27 cellular contexts compared by ENCODE assay signal in the genomic region with DNA sequence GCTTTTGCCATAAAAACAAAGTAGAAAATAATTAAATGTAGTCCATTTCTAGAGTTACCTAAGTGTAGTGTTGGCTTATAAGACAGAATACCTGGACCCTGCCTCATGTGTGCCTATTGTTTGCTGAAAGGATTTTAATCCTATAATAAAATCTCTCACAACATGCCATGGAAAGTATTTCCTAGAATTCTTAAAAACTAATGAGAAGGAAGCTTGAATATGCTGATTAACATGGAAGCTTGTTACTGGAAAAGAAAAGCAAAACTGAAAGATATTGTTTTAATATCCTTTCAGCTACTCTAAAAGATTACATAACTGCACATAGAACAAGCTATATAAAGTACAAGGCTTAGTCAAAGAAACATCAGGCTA.
"Had no signal": no experiment of that assay in that cellular context is flagged by ENCODE, and none has a peak within 500 bp of the region (broad histone marks: within the 10 kb centered on the region; RNA-seq: fewer than 3 reads in every experiment).

No MANE protein-coding gene starts in this region.

- H3K27ac Mint-ChIP-seq: activated CD4-positive, alpha-beta T cell treated with anti-CD3 and anti-CD28 coated beads, Interleukin-2, amount 10 ng/mL, durations not matched to agents 24 days and 14 days; activated CD8-positive, alpha-beta memory T cell treated with anti-CD3 and anti-CD28 coated beads, Interleukin-2, amount 10 ng/mL, durations not matched to agents 7 days and 5 days; activated naive CD4-positive, alpha-beta T cell treated with anti-CD3 and anti-CD28 coated beads, Interleukin-2, amount 50 U/mL, for 24 hours; activated T-cell treated with anti-CD3 and anti-CD28 coated beads, Interleukin-2, amount 50 U/mL, for 24 hours; activated T-helper 1 cell treated with anti-CD3 and anti-CD28 coated beads, Interleukin-12 subunit alpha, Interleukin-12 subunit beta, Interleukin-2, Interleukin-4 antibody, amounts not matched to agents 30 ng/mL and 10 ng/mL and 1 ng/mL, durations not matched to agents 14 hours and 24 hours and 36 hours; T-helper 17 cell had no signal

- FAIRE-seq: bronchial epithelial cell had no signal

- H3K9me3 Mint-ChIP-seq: activated CD4-positive, alpha-beta T cell treated with anti-CD3 and anti-CD28 coated beads, Interleukin-2, amount 10 ng/mL, durations not matched to agents 24 days and 14 days; activated naive CD4-positive, alpha-beta T cell treated with anti-CD3 and anti-CD28 coated beads, Interleukin-2, amount 50 U/mL, for 24 hours; activated T-cell treated with anti-CD3 and anti-CD28 coated beads, Interleukin-2, amount 50 U/mL, for 24 hours; activated T-helper 1 cell treated with anti-CD3 and anti-CD28 coated beads, Interleukin-12 subunit alpha, Interleukin-12 subunit beta, Interleukin-2, Interleukin-4 antibody, amounts not matched to agents 30 ng/mL and 10 ng/mL and 1 ng/mL, durations not matched to agents 14 hours and 24 hours and 36 hours had no signal

- H3K27ac ChIP-seq: ascending aorta had no signal

- H3K27me3 ChIP-seq: ascending aorta, body of pancreas had no signal

- H3K4me3 ChIP-seq: ascending aorta, body of pancreas had no signal

- H3K36me3 Mint-ChIP-seq: activated CD8-positive, alpha-beta memory T cell treated with anti-CD3 and anti-CD28 coated beads, Interleukin-2, amount 10 ng/mL, durations not matched to agents 7 days and 5 days; activated naive CD4-positive, alpha-beta T cell treated with anti-CD3 and anti-CD28 coated beads, Interleukin-2, amount 50 U/mL, for 24 hours; WTC11 had no signal

- H3K4me1 Mint-ChIP-seq: activated CD4-positive, alpha-beta T cell treated with anti-CD3 and anti-CD28 coated beads, Interleukin-2, amount 10 ng/mL, durations not matched to agents 24 days and 14 days; activated CD8-positive, alpha-beta memory T cell treated with anti-CD3 and anti-CD28 coated beads, Interleukin-2, amount 10 ng/mL, durations not matched to agents 7 days and 5 days; activated naive CD4-positive, alpha-beta T cell treated with anti-CD3 and anti-CD28 coated beads, Interleukin-2, amount 50 U/mL, for 24 hours; T-helper 17 cell had no signal

- DNase-seq: activated CD4-positive, alpha-beta T cell treated with anti-CD3 and anti-CD28 coated beads for 1 hour; activated CD4-positive, alpha-beta T cell treated with anti-CD3 and anti-CD28 coated beads, Interleukin-2, amount 10 ng/mL, durations not matched to agents 24 days and 14 days; activated CD4-positive, alpha-beta T cell treated with anti-CD3 and anti-CD28 coated beads, Interleukin-2, amount 50 U/mL, for 48 hours; activated CD8-positive, alpha-beta memory T cell treated with anti-CD3 and anti-CD28 coated beads, Interleukin-2, amount 10 ng/mL, durations not matched to agents 7 days and 5 days; activated effector memory CD4-positive, alpha-beta T cell treated with Interleukin-2 at 50 U/mL for 16 hours; activated naive CD4-positive, alpha-beta T cell; activated T-cell treated with anti-CD3 and anti-CD28 coated beads, Interleukin-2, amount 50 U/mL, for 24 hours; central memory CD4-positive, alpha-beta T cell; NCI-H1048; NCI-H146; NCI-H187 treated with DMSO at 0.1 percent for 48 hours; NCI-H2081 treated with DMSO at 0.1 percent for 48 hours; NCI-H2227 treated with DMSO at 0.1 percent for 48 hours; NCI-H446 treated with DMSO at 0.1 percent for 48 hours; NCI-H524 treated with DMSO at 0.1 percent for 48 hours; NCI-H748 treated with DMSO at 0.1 percent for 48 hours; NK-92 treated with Interleukin-12 subunit alpha and Interleukin-12 subunit beta, amount 100 ng/mL, for 24 hours; PC-3; SIG-M5; T-helper 17 cell; T-helper 9 cell had no signal

- H3K9me3 ChIP-seq: ascending aorta, body of pancreas had no signal

- H3K4me3 Mint-ChIP-seq: activated CD4-positive, alpha-beta T cell treated with anti-CD3 and anti-CD28 coated beads, Interleukin-2, amount 10 ng/mL, durations not matched to agents 24 days and 14 days; activated CD8-positive, alpha-beta memory T cell treated with anti-CD3 and anti-CD28 coated beads, Interleukin-2, amount 10 ng/mL, durations not matched to agents 7 days and 5 days; activated naive CD4-positive, alpha-beta T cell treated with anti-CD3 and anti-CD28 coated beads, Interleukin-2, amount 50 U/mL, for 24 hours; activated T-cell treated with anti-CD3 and anti-CD28 coated beads, Interleukin-2, amount 50 U/mL, for 24 hours; activated T-helper 1 cell treated with anti-CD3 and anti-CD28 coated beads, Interleukin-12 subunit alpha, Interleukin-12 subunit beta, Interleukin-2, Interleukin-4 antibody, amounts not matched to agents 30 ng/mL and 10 ng/mL and 1 ng/mL, durations not matched to agents 14 hours and 24 hours and 36 hours; T-helper 17 cell; WTC11 had no signal

- ATAC-seq: activated CD8-positive, alpha-beta memory T cell treated with anti-CD3 and anti-CD28 coated beads, Interleukin-2, amount 10 ng/mL, durations not matched to agents 7 days and 5 days; PC-3; T-helper 17 cell had no signal

- H3K36me3 ChIP-seq: ascending aorta had no signal

- H3K4me1 ChIP-seq: ascending aorta had no signal
